1 cellular context compared by ENCODE assay signal in genomic region chr1:109959974-109960744, GRCh38.
TF ChIP-seq lines count a peak whose summit lies in the region.

No MANE protein-coding gene starts in this region.

TF ChIP-seq in HepG2, 621 proteins besides CTCF, POLR2A, EP300 and RAD21 (continued from another document and continues in another):
- peak; percentile 57; the same call in 1 of the 2 replicates for TF ChIP-seq SNAPC4 (CRISPR knock-in tag; IDR thresholded peaks at IDR 0.05)
- no peak for TF ChIP-seq MBNL3 (CRISPR knock-in tag; conservative IDR thresholded peaks at IDR 0.05)
- TF ChIP-seq ZNF710 (CRISPR knock-in tag; IDR thresholded peaks at IDR 0.05; ENCODE audit: borderline replicate concordance) = peak; percentile 97
- TF ChIP-seq GLMP (CRISPR knock-in tag; IDR thresholded peaks at IDR 0.05; ENCODE audit: borderline replicate concordance) = no peak
- TF ChIP-seq ZNF83 (CRISPR knock-in tag; IDR thresholded peaks at IDR 0.05; ENCODE audit: borderline replicate concordance) = no peak
- 0 out of 2 replicates have a peak, but pooled peaks have one; percentile 63 for TF ChIP-seq MBD4 (IDR thresholded peaks at IDR 0.05; ENCODE audit: borderline replicate concordance, low read length)
- TF ChIP-seq ATF1 (CRISPR knock-in tag; IDR thresholded peaks at IDR 0.05) = peak; percentile 33; the same call in 1 of the 2 replicates
- peak; percentile 64; the same call in 1 of the 2 replicates for TF ChIP-seq TARDBP (CRISPR knock-in tag; IDR thresholded peaks at IDR 0.05)
- no peak for TF ChIP-seq ZNF703 (CRISPR knock-in tag; IDR thresholded peaks at IDR 0.05; ENCODE audit: borderline replicate concordance)
- no peak for TF ChIP-seq TBP (CRISPR knock-in tag; IDR thresholded peaks at IDR 0.05)
- TF ChIP-seq DRAP1 (CRISPR knock-in tag; IDR thresholded peaks at IDR 0.05) = peak; percentile 24; the same call in 1 of the 2 replicates
- TF ChIP-seq GATA4 (IDR thresholded peaks at IDR 0.05; ENCODE audit: borderline replicate concordance, low read depth) = peak; percentile 47; the same call in 1 of the 2 replicates
- TF ChIP-seq ERF (CRISPR knock-in tag; IDR thresholded peaks at IDR 0.05) = 0 out of 2 replicates have a peak, but pooled peaks have one; percentile 15
- peak; percentile 95 for TF ChIP-seq THRA (CRISPR knock-in tag; IDR thresholded peaks at IDR 0.05; ENCODE audit: borderline replicate concordance)
- 0 out of 2 replicates have a peak, but pooled peaks have one; percentile 4 for TF ChIP-seq CEBPB (IDR thresholded peaks at IDR 0.05; ENCODE audit: borderline replicate concordance, low read depth, low read length)
- no peak for TF ChIP-seq SMAD3 (CRISPR knock-in tag; IDR thresholded peaks at IDR 0.05)
- TF ChIP-seq ZNF761 (CRISPR knock-in tag; conservative IDR thresholded peaks at IDR 0.05) = 0 out of 2 replicates have a peak, but pooled peaks have one; percentile 50
- peak; percentile 84; the same call in 1 of the 2 replicates for TF ChIP-seq ZBTB1 (CRISPR knock-in tag; IDR thresholded peaks at IDR 0.05; ENCODE audit: borderline replicate concordance)
- TF ChIP-seq ZNF292 (CRISPR knock-in tag; IDR thresholded peaks at IDR 0.05; ENCODE audit: borderline replicate concordance, low read depth) = peak; percentile 14; the same call in 1 of the 2 replicates
- TF ChIP-seq GABPA (IDR thresholded peaks at IDR 0.05; ENCODE audit: low read depth, low read length) = no peak
- TF ChIP-seq GABPA (CRISPR knock-in tag; IDR thresholded peaks at IDR 0.05; ENCODE audit: low read depth) = 0 out of 2 replicates have a peak, but pooled peaks have one; percentile 23
- TF ChIP-seq ARID5B (CRISPR knock-in tag; IDR thresholded peaks at IDR 0.05) = peak; percentile 89
- 0 out of 2 replicates have a peak, but pooled peaks have one; percentile 26 for TF ChIP-seq ZNF263 (CRISPR knock-in tag; IDR thresholded peaks at IDR 0.05)
- peak; percentile 36; the same call in 1 of the 2 replicates for TF ChIP-seq POGZ (CRISPR knock-in tag; IDR thresholded peaks at IDR 0.05)
- TF ChIP-seq ZNF607 (CRISPR knock-in tag; IDR thresholded peaks at IDR 0.05; ENCODE audit: borderline replicate concordance) = 0 out of 2 replicates have a peak, but pooled peaks have one; percentile 24
- TF ChIP-seq SAP130 (CRISPR knock-in tag; IDR thresholded peaks at IDR 0.05; ENCODE audit: low read depth) = peak; percentile 41
- TF ChIP-seq REPIN1 (CRISPR knock-in tag; IDR thresholded peaks at IDR 0.05; ENCODE audit: borderline replicate concordance, low read depth) = peak; percentile 20; the same call in 1 of the 2 replicates
- no peak for TF ChIP-seq DDIT3 (CRISPR knock-in tag; IDR thresholded peaks at IDR 0.05)
- TF ChIP-seq ELF3 (CRISPR knock-in tag; IDR thresholded peaks at IDR 0.05) = peak; percentile 80
- TF ChIP-seq ZNF362 (CRISPR knock-in tag; IDR thresholded peaks at IDR 0.05; ENCODE audit: borderline replicate concordance) = no peak
- TF ChIP-seq MIER3 (CRISPR knock-in tag; IDR thresholded peaks at IDR 0.05; ENCODE audit: borderline replicate concordance) = peak; percentile 49; the same call in 1 of the 2 replicates
- no peak for TF ChIP-seq ZNF782 (CRISPR knock-in tag; IDR thresholded peaks at IDR 0.05; ENCODE audit: borderline replicate concordance)
- peak; percentile 82 for TF ChIP-seq ZEB1 (IDR thresholded peaks at IDR 0.05; ENCODE audit: insufficient replicate concordance, low read depth)
- no peak for TF ChIP-seq SNAPC2 (CRISPR knock-in tag; IDR thresholded peaks at IDR 0.05)
- TF ChIP-seq HOXD1 (CRISPR knock-in tag; IDR thresholded peaks at IDR 0.05) = no peak
- TF ChIP-seq ARID2 (CRISPR knock-in tag; IDR thresholded peaks at IDR 0.05; ENCODE audit: borderline replicate concordance) = no peak
- peak; percentile 85 for TF ChIP-seq HMG20B (CRISPR knock-in tag; conservative IDR thresholded peaks at IDR 0.05)
- TF ChIP-seq HNF1B (CRISPR knock-in tag; IDR thresholded peaks at IDR 0.05) = 0 out of 2 replicates have a peak, but pooled peaks have one; percentile 42
- peak; percentile 75 for TF ChIP-seq SALL2 (CRISPR knock-in tag; IDR thresholded peaks at IDR 0.05)
- peak; percentile 44; the same call in 1 of the 2 replicates for TF ChIP-seq ZNF12 (CRISPR knock-in tag; IDR thresholded peaks at IDR 0.05)
- no peak for TF ChIP-seq ATRX (CRISPR knock-in tag; IDR thresholded peaks at IDR 0.05; ENCODE audit: borderline replicate concordance)
- no peak for TF ChIP-seq HHEX (CRISPR knock-in tag; IDR thresholded peaks at IDR 0.05)
- no peak for TF ChIP-seq ZNF180 (CRISPR knock-in tag; IDR thresholded peaks at IDR 0.05; ENCODE audit: borderline replicate concordance, low read depth)
- TF ChIP-seq ZNF792 (CRISPR knock-in tag; IDR thresholded peaks at IDR 0.05) = 0 out of 2 replicates have a peak, but pooled peaks have one; percentile 17
